7 cellular contexts compared by ENCODE assay signal in genomic region chr1:200409203-200409760, GRCh38. TPM values are rescaled to one million over a fixed set of nuclear protein-coding genes. Genes with fewer than 3 reads are reported as not detected.
A peak's percentile ranks its signal among the peaks of the same experiment; 100 is the strongest.
DNase-seq lines count a peak whose midpoint lies in the region; ATAC-seq, FAIRE-seq and TF ChIP-seq lines count a peak whose summit lies in the region.

No MANE protein-coding gene starts in this region.

- TF ChIP-seq POLR2A in HepG2 (IDR thresholded peaks at IDR 0.05; ENCODE audit: insufficient read depth in 1 of 2, low read depth in 2 of 2, low read length in 2 of 2) = no peak

- H3K27me3 Mint-ChIP-seq in T-helper 1 cell treated with Interleukin-12 subunit alpha and Interleukin-12 subunit beta and Interleukin-4 antibody, amounts not matched to agents 30 μg/mL and 1 μg/mL, for 36 hours (ENCODE audit: low read depth) = peaks cover 9% of the 10 kb centered on the region

- H4K20me1 ChIP-seq in HepG2 (ENCODE audit: insufficient read depth, low read length) = no peaks in the 10 kb centered on the region; the same call in 1 of the 2 replicates

- no peaks in the 10 kb centered on the region for H3K27me3 ChIP-seq in HepG2 (ENCODE audit: control insufficient read depth in 1 of 2, insufficient read depth in 2 of 2, low read length in 2 of 2)

- CTCF ChIA-PET in HepG2 (lab: Yijun Ruan, JAX; ENCODE audit: low intra/inter-chr PET ratio, low total read pairs) = no interaction called here

- H3K4me3 ChIP-seq in HepG2 (replicated peaks in 1 of 3; ENCODE audit: insufficient read depth in 1 of 3, low read depth in 2 of 3, low read length in 3 of 3) = peak overlapping the region; percentile 93 to 97 (median 93)

- ATAC-seq in GM18858 (IDR thresholded peaks at IDR 0.05; ENCODE audit: unreplicated experiment) = peak; percentile 8
- ATAC-seq in HG02870 (IDR thresholded peaks at IDR 0.05; ENCODE audit: unreplicated experiment) = peak; percentile 24
- ATAC-seq in HepG2 = peak; percentile 59

- no peak overlapping the region for H2AFZ ChIP-seq in HepG2 (ENCODE audit: low read length)

- in situ Hi-C loops in HepG2 (cut with HindIII; ENCODE audit: extremely low pct_ligation_motif_present, low pct_unique_long_range_greater_than_20kb) = no loop called here

- H3K4me1 Mint-ChIP-seq in T-helper 1 cell treated with Interleukin-12 subunit alpha and Interleukin-12 subunit beta and Interleukin-4 antibody, amounts not matched to agents 30 μg/mL and 1 μg/mL, for 36 hours (ENCODE audit: low read depth) = peaks cover 40% of the 10 kb centered on the region

- WGBS in HepG2 (ENCODE audit: low lambda C conversion rate) = 2% methylated on average over 24 of the region's 41 CpGs

- H3K4me2 ChIP-seq in HepG2 (ENCODE audit: low read depth, low read length) = peak overlapping the region; percentile 88

- DNase-seq in caudate nucleus (lab: John Stamatoyannopoulos, UW) = peak in 17 of 61 donors; percentile 9 to 63 (median 33)
- no peak for DNase-seq in HepG2 (ENCODE audit: low spot score)
- peak; percentile 20 for DNase-seq in stimulated activated CD8-positive, alpha-beta memory T cell treated with anti-CD3 and anti-CD28 coated beads, Interleukin-12 subunit alpha, Interleukin-12 subunit beta, amount 100 ng/mL, for 1 hour (ENCODE audit: low read depth)
- DNase-seq in OCI-M2 (lab: John Stamatoyannopoulos, UW; ENCODE audit: unreplicated experiment) = no peak

- no TSS peak for BruUV-seq in HepG2 (replicated peaks; lab: Mats Ljungman, UMichigan)

- POLR2A ChIA-PET in HepG2 (lab: Yijun Ruan, JAX) = interaction anchor here (0.9 to 1.9 kb wide), 4 partner anchors 19 to 40 kb away, joined by 3 to 11 read pairs (median 4); no protein-coding TSS in a partner anchor

- peak overlapping the region; percentile 89 for H3K27ac Mint-ChIP-seq in T-helper 1 cell treated with Interleukin-12 subunit alpha and Interleukin-12 subunit beta and Interleukin-4 antibody, amounts not matched to agents 30 μg/mL and 1 μg/mL, for 36 hours

- FAIRE-seq in HepG2 (lab: Jason Lieb, UNC) = no peak

- H3K9me3 Mint-ChIP-seq in T-helper 1 cell treated with Interleukin-12 subunit alpha and Interleukin-12 subunit beta and Interleukin-4 antibody, amounts not matched to agents 30 μg/mL and 1 μg/mL, for 36 hours = no peaks in the 10 kb centered on the region

- H3K9me3 ChIP-seq in HepG2 (ENCODE audit: low read length) = no peaks in the 10 kb centered on the region

- intact Hi-C loops in HepG2 (cut with micrococcal nuclease; ENCODE audit: unreplicated experiment) = loop anchor here (5.0 kb wide), 1 partner anchor 73 kb away; no protein-coding TSS in a partner anchor

- peaks cover 83% of the 10 kb centered on the region for H3K4me1 ChIP-seq in HepG2 (ENCODE audit: insufficient read depth, low read length)

- H3K79me2 ChIP-seq in HepG2 (ENCODE audit: insufficient read depth, low read length) = peaks cover 50% of the 10 kb centered on the region

- H3K36me3 Mint-ChIP-seq in T-helper 1 cell treated with Interleukin-12 subunit alpha and Interleukin-12 subunit beta and Interleukin-4 antibody, amounts not matched to agents 30 μg/mL and 1 μg/mL, for 36 hours (ENCODE audit: low read depth) = peaks cover 39% of the 10 kb centered on the region

- no peak for TF ChIP-seq RAD21 in HepG2 (CRISPR knock-in tag; IDR thresholded peaks at IDR 0.05)

- peaks cover 1 to 6% of the 10 kb centered on the region in 2 experiments; a peak in 1 of 5 replicates for H3K36me3 ChIP-seq in HepG2 (replicated peaks in 1 of 2; ENCODE audit: control insufficient read depth in 1 of 2, insufficient read depth in 2 of 2, low read length in 2 of 2)

- peak; percentile 50 for TF ChIP-seq CTCF in HepG2 (CRISPR knock-in tag; IDR thresholded peaks at IDR 0.05)

- H3K27ac ChIP-seq in caudate nucleus (ENCODE audit: low read depth, low read length) (peak overlapping the region; percentile 85), HepG2 (ENCODE audit: extremely low read length, insufficient read depth, low read length) (peak overlapping the region; percentile 77)

- no peak for TF ChIP-seq EP300 in HepG2 (IDR thresholded peaks at IDR 0.05; ENCODE audit: low read depth in 2 of 2, low read length in 2 of 2)
- no peak for TF ChIP-seq EP300 in HepG2 (CRISPR knock-in tag; IDR thresholded peaks at IDR 0.05; ENCODE audit: borderline replicate concordance)

- H3K9ac ChIP-seq in HepG2 (ENCODE audit: insufficient read depth, low read depth, low read length) = peak overlapping the region; percentile 96

- H3K4me3 Mint-ChIP-seq in T-helper 1 cell treated with Interleukin-12 subunit alpha and Interleukin-12 subunit beta and Interleukin-4 antibody, amounts not matched to agents 30 μg/mL and 1 μg/mL, for 36 hours = peak overlapping the region; percentile 97

TF ChIP-seq in HepG2, 621 proteins besides CTCF, POLR2A, EP300 and RAD21 (continues in another document):
- TF ChIP-seq AGO2 (optimal IDR thresholded peaks at IDR 0.05; ENCODE audit: low read depth, low read length) = peak; percentile 79
- 0 out of 2 replicates have a peak, but pooled peaks have one; percentile 34 for TF ChIP-seq ZNF878 (CRISPR knock-in tag; IDR thresholded peaks at IDR 0.05)
- 0 out of 2 replicates have a peak, but pooled peaks have one; percentile 47 for TF ChIP-seq PRMT3 (CRISPR knock-in tag; IDR thresholded peaks at IDR 0.05; ENCODE audit: borderline replicate concordance, low read depth)
- no peak for TF ChIP-seq TBP (CRISPR knock-in tag; IDR thresholded peaks at IDR 0.05)
- TF ChIP-seq ZNF33B (CRISPR knock-in tag; IDR thresholded peaks at IDR 0.05) = 0 out of 2 replicates have a peak, but pooled peaks have one; percentile 16
- TF ChIP-seq ZNF564 (CRISPR knock-in tag; IDR thresholded peaks at IDR 0.05) = 0 out of 2 replicates have a peak, but pooled peaks have one; percentile 38
- no peak for TF ChIP-seq ATF7 (IDR thresholded peaks at IDR 0.05)
- TF ChIP-seq ATF7 (CRISPR knock-in tag; IDR thresholded peaks at IDR 0.05) = no peak
- 0 out of 2 replicates have a peak, but pooled peaks have one; percentile 29 for TF ChIP-seq ARNTL (CRISPR knock-in tag; IDR thresholded peaks at IDR 0.05)
- no peak for TF ChIP-seq GTF2F1 (IDR thresholded peaks at IDR 0.05; ENCODE audit: low read length)
- TF ChIP-seq ZBTB26 (CRISPR knock-in tag; IDR thresholded peaks at IDR 0.05; ENCODE audit: borderline replicate concordance) = no peak
- TF ChIP-seq MTERF4 (CRISPR knock-in tag; IDR thresholded peaks at IDR 0.05) = no peak
- TF ChIP-seq CCDC6 (CRISPR knock-in tag; IDR thresholded peaks at IDR 0.05) = peak; percentile 66; the same call in 1 of the 2 replicates
- TF ChIP-seq BORCS8-MEF2B (CRISPR knock-in tag; IDR thresholded peaks at IDR 0.05) = 0 out of 2 replicates have a peak, but pooled peaks have one; percentile 16

RNA-seq across cellular contexts. Expression of gene ZNF281, which starts 0.6 kb away (rescaled TPM):
- 20.6 and 33.1 TPM in 2 replicates for total RNA-seq in HepG2 (2016; rRNA removed; fragmentation: Illumina TruSeq; extraction: Trizol)
- total RNA-seq in HepG2 (2016; cell fraction: cytosol; rRNA removed; fragmentation: Illumina TruSeq; extraction: Trizol; ENCODE audit: low read depth) = 0.91 and 0.97 TPM in 2 replicates
- 21.0 and 32.1 TPM in 2 replicates for total RNA-seq in HepG2 (2016; cell fraction: insoluble cytoplasmic fraction; rRNA removed; fragmentation: Illumina TruSeq; extraction: Trizol)
- total RNA-seq in HepG2 (2016; cell fraction: membrane; rRNA removed; fragmentation: Illumina TruSeq; extraction: Trizol) = 5.9 and 6.6 TPM in 2 replicates
- total RNA-seq in HepG2 (2016; cell fraction: nucleus; rRNA removed; fragmentation: Illumina TruSeq; extraction: Trizol) = 23.8 TPM in 2 replicates
- 7.5 and 7.7 TPM in 2 replicates for polyA plus RNA-seq in HepG2 (2011; rRNA removed)
- polyA plus RNA-seq in HepG2 (2011; cell fraction: cytosol; rRNA removed) = 2.5 and 4.8 TPM in 2 replicates
- 6.1 and 7.7 TPM in 2 replicates for polyA plus RNA-seq in HepG2 (2011; cell fraction: nucleus; rRNA removed)
- polyA plus RNA-seq in HepG2 (2012) = 11.4 and 12.2 TPM in 2 replicates
- 0.29 and 0.38 TPM in 2 replicates for polyA plus RNA-seq in HepG2 (2016; cell fraction: cytosol; fragmentation: Illumina TruSeq; extraction: Trizol; ENCODE audit: low read depth)
- polyA plus RNA-seq in HepG2 (2016; cell fraction: insoluble cytoplasmic fraction; fragmentation: Illumina TruSeq; extraction: Trizol; ENCODE audit: low read depth) = 22.0 and 22.6 TPM in 2 replicates
- 1.8 and 2.1 TPM in 2 replicates for polyA plus RNA-seq in HepG2 (2016; cell fraction: membrane; fragmentation: Illumina TruSeq; extraction: Trizol; ENCODE audit: low read depth)
- polyA plus RNA-seq in HepG2 (2016; cell fraction: nucleus; fragmentation: Illumina TruSeq; extraction: Trizol; ENCODE audit: insufficient read depth, low read depth) = 18.7 and 19.3 TPM in 2 replicates
- polyA minus RNA-seq in HepG2 (2011; rRNA and poly(A)+ RNA removed; ENCODE audit: low replicate concordance) = 15.7 and 16.3 TPM in 2 replicates
- polyA minus RNA-seq in HepG2 (2011; cell fraction: cytosol; rRNA and poly(A)+ RNA removed) = 13.0 and 15.1 TPM in 2 replicates
- 35.4 and 37.0 TPM in 2 replicates for polyA minus RNA-seq in HepG2 (2011; cell fraction: nucleus; rRNA and poly(A)+ RNA removed)

Comparison
In these comparisons a context has a peak if more than half of its experiments do, and no peak if none do; other contexts are left out.
1. ATAC-seq: peak in every context shown above with its lines; median percentile 59 in HepG2; 24 in HG02870; 8 in GM18858.